ENCODE assay signal across 11 cellular contexts in the genomic region with DNA sequence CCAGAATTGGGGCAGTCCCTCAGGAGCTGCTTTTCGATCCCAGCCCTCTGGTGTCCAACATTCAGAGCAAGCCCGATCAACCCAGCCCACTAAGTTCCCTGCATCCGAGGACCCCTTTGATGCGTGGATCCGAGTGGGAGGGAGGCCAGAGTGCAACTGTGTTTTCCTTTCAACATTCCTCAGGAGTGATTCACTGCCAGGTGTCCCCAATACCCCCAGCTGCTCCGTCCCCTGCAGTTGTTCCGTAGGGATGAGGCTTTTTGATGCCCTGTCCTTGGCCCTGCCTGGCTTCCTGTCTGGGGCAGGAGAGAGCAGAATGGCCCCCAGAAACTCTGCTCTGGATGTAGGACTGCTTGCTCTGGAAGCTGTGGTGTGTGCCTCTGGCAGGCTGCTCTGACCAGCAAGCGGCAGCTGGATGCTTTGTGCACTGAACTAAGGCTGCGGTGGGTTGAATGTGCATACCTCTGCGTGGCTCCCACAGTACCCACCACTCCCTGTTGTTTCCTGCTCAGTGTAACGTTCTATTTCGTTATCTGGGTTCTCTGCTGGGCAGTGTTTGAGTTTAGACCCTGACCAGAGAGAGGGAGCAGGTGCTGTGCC.
DNase-seq lines count a peak whose midpoint lies in the region; ATAC-seq, FAIRE-seq and TF ChIP-seq lines count a peak whose summit lies in the region.
"Had no signal": no experiment of that assay in that cellular context is flagged by ENCODE, and none has a peak within 500 bp of the region (broad histone marks: within the 10 kb centered on the region; RNA-seq: fewer than 3 reads in every experiment).

No MANE protein-coding gene starts in this region.

- H3K4me3 ChIP-seq in choroid plexus epithelial cell (ENCODE audit: low read depth, low read length) (no peak overlapping the region), smooth muscle cell (no peak overlapping the region)

- no peak overlapping the region for H2AFZ ChIP-seq in smooth muscle cell (ENCODE audit: low read depth)

- H3K4me2 ChIP-seq in smooth muscle cell = peak overlapping the region; percentile 70

- peak; percentile 4 for FAIRE-seq in HTR-8/SVneo (lab: Jason Lieb, UNC)
- FAIRE-seq: colon had no signal

- no peak for DNase-seq in HTR-8/SVneo (ENCODE audit: insufficient read length, low spot score)
- peak; percentile 35 for DNase-seq in choroid plexus epithelial cell (ENCODE audit: low read depth)
- peak; percentile 5 for DNase-seq in kidney glomerular epithelial cell (lab: John Stamatoyannopoulos, UW)
- no peak for DNase-seq in smooth muscle cell (lab: John Stamatoyannopoulos, UW; ENCODE audit: unreplicated experiment)
- no peak for DNase-seq in activated naive CD4-positive, alpha-beta T cell (lab: John Stamatoyannopoulos, UW)
- no peak for DNase-seq in GM20000 (ENCODE audit: low spot score)
- no peak for DNase-seq in ureter (ENCODE audit: low spot score)
- DNase-seq: foreskin melanocyte, midbrain had no signal

- no peaks in the 10 kb centered on the region for H3K36me3 ChIP-seq in smooth muscle cell (ENCODE audit: low read depth)

- no peaks in the 10 kb centered on the region for H3K27me3 ChIP-seq in smooth muscle cell (ENCODE audit: low read depth)

- H3K4me1 ChIP-seq in smooth muscle cell (ENCODE audit: low read depth) = no peaks in the 10 kb centered on the region

- H3K9me3 ChIP-seq in smooth muscle cell (replicated peaks; ENCODE audit: low read depth) = no peaks in the 10 kb centered on the region

- TF ChIP-seq CTCF in choroid plexus epithelial cell (conservative IDR thresholded peaks at IDR 0.05; ENCODE audit: low read depth, low read length) (no peak), smooth muscle cell (IDR thresholded peaks at IDR 0.05; ENCODE audit: borderline replicate concordance, insufficient read depth, poor library complexity, severe bottlenecking) (no peak), GM20000 (IDR thresholded peaks at IDR 0.05; ENCODE audit: extremely low read depth, missing control alignments) (no peak)

- no peaks in the 10 kb centered on the region for H4K20me1 ChIP-seq in smooth muscle cell (ENCODE audit: low read depth)

- no peaks in the 10 kb centered on the region for H3F3A ChIP-seq in smooth muscle cell (ENCODE audit: low read depth)

- ATAC-seq in HG03097 (IDR thresholded peaks at IDR 0.05; ENCODE audit: low FRiP score, unreplicated experiment) = no peak

- peak overlapping the region; percentile 25 for H3K27ac ChIP-seq in smooth muscle cell (ENCODE audit: low read depth)

- no peaks in the 10 kb centered on the region for H3K79me2 ChIP-seq in smooth muscle cell (ENCODE audit: low read depth)

- H3K9ac ChIP-seq in smooth muscle cell (ENCODE audit: low read depth) = no peak overlapping the region

- 54% methylated on average over 12 of the region's 12 CpGs for WGBS in smooth muscle cell (ENCODE audit: low lambda C conversion rate)

Comparison
In these comparisons a context has a peak if more than half of its experiments do, and no peak if none do; other contexts are left out.
1. DNase-seq: peak in choroid plexus epithelial cell (single experiment) and kidney glomerular epithelial cell (single experiment); none in HTR-8/SVneo (single experiment), smooth muscle cell (single experiment), activated naive CD4-positive, alpha-beta T cell (0 of 4), GM20000 (single experiment) and ureter (single experiment).